ENCODE assay signal across 17 cellular contexts in the genomic region with DNA sequence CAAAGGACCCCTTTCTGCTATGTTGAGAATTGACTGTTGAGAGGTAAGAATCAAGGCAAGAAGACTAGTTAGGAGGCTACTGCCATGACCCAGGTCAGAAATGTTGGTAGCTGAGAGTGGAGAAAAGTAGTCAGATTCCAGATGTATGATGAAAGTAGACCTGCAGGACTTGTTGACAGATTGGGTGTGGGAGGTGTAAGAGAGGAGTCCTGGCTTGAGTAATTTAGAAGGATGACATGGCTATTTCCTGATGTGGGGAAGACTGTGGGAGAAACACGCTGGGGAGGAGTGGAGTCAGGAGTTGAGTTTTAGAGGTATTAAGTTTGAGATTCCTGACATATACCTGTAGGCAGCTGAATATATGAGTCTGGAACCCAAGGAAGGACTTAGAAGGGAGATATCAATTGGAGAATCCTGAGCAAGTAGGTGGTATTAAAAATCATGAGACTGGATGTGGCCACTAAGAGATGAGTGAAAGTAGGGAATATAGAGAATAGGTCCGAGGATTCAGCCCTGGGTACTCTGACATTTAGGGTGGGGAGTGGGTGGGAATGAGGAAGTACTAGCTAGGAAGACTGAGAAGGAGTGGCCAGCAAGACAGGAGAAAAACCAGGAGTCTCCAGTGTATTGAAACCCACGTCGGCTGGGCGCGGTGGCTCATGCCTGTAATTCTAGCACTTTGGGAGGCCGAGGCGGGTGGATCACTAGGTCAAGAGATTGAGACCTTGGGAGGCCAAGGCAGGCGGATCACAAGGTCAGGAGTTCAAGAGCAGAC. TPM values are rescaled to one million over a fixed set of nuclear protein-coding genes. Genes with fewer than 3 reads are reported as not detected.
DNase-seq lines count a peak whose midpoint lies in the region; ATAC-seq, FAIRE-seq and TF ChIP-seq lines count a peak whose summit lies in the region.
"Had no signal": no experiment of that assay in that cellular context is flagged by ENCODE, and none has a peak within 500 bp of the region (broad histone marks: within the 10 kb centered on the region; RNA-seq: fewer than 3 reads in every experiment).

No MANE protein-coding gene starts in this region.

- 72% methylated on average over 9 of the region's 9 CpGs for WGBS in smooth muscle cell (ENCODE audit: low lambda C conversion rate)
- WGBS in small intestine, 3 donors, result 80 to 92% (median 82%) methylated on average over 9 of the region's 9 CpGs

- no peaks in the 10 kb centered on the region for H4K20me1 ChIP-seq in smooth muscle cell (ENCODE audit: low read depth)

- peak; percentile 76 for DNase-seq in GM03348 (ENCODE audit: low spot score)
- DNase-seq in RWPE2 (ENCODE audit: low spot score), result no peak
- peak; percentile 68 for DNase-seq in fibroblast of the aortic adventitia (ENCODE audit: low read depth)
- DNase-seq in smooth muscle cell (lab: John Stamatoyannopoulos, UW; ENCODE audit: unreplicated experiment), result no peak
- DNase-seq in NK-92 (lab: John Stamatoyannopoulos, UW; ENCODE audit: unreplicated experiment), result no peak
- DNase-seq in activated T-cell treated with anti-CD3 and anti-CD28 coated beads, Interleukin-2, amount 50 U/mL, for 1 hour, result no peak
- no peak for DNase-seq in small intestine
- DNase-seq: activated CD4-positive, alpha-beta T cell treated with anti-CD3 and anti-CD28 coated beads, Interleukin-2, amount 50 U/mL, for 4 hours; aorta; CD4-positive, alpha-beta memory T cell; foreskin melanocyte; mesenchymal stem cell; NCI-H1105; nucleus accumbens; stimulated activated CD4-positive, alpha-beta T cell treated with anti-CD3 and anti-CD28 coated beads, Interleukin-12 subunit alpha, Interleukin-12 subunit beta, amount 100 ng/mL, for 4 hours; substantia nigra had no signal

- H3K36me3 ChIP-seq in RWPE2 (ENCODE audit: low read depth) (no peaks in the 10 kb centered on the region), smooth muscle cell (ENCODE audit: low read depth) (no peaks in the 10 kb centered on the region), small intestine (ENCODE audit: control insufficient read depth in 2 of 2, insufficient read depth in 2 of 2, low read length in 2 of 2) (no peaks in the 10 kb centered on the region)

- H3K79me2 ChIP-seq in smooth muscle cell (ENCODE audit: low read depth), result no peaks in the 10 kb centered on the region

- no peak for FAIRE-seq in small intestine (lab: Jason Lieb, UNC)
- FAIRE-seq: G401.6 had no signal

- H3K4me3 ChIP-seq in RWPE2 (ENCODE audit: severe bottlenecking) (no peak overlapping the region), fibroblast of the aortic adventitia (ENCODE audit: low read depth, low read length) (no peak overlapping the region), smooth muscle cell (no peak overlapping the region), small intestine (ENCODE audit: low read depth in 1 of 2, low read length in 2 of 2) (no peak overlapping the region)

- H3K4me1 ChIP-seq in RWPE2 (ENCODE audit: insufficient read depth, poor library complexity, severe bottlenecking) (peaks cover 30% of the 10 kb centered on the region), smooth muscle cell (ENCODE audit: low read depth) (peaks cover 5% of the 10 kb centered on the region), small intestine (ENCODE audit: control insufficient read depth in 2 of 2, insufficient read depth in 1 of 2, low read depth in 1 of 2, low read length in 1 of 2) (peaks cover 0 to 4% of the 10 kb centered on the region in 2 donors)

- H3K27ac ChIP-seq in RWPE2 (ENCODE audit: poor library complexity, severe bottlenecking) (peak overlapping the region; percentile 17), smooth muscle cell (ENCODE audit: low read depth) (peak overlapping the region; percentile 42), small intestine (ENCODE audit: low read depth in 1 of 2, low read length in 1 of 2) (no peak overlapping the region)

- no peak overlapping the region for H3K4me2 ChIP-seq in smooth muscle cell

- H3K27me3 ChIP-seq in RWPE2 (ENCODE audit: insufficient read depth, poor library complexity, severe bottlenecking) (no peaks in the 10 kb centered on the region), smooth muscle cell (ENCODE audit: low read depth) (no peaks in the 10 kb centered on the region), small intestine (ENCODE audit: control insufficient read depth in 2 of 2, insufficient read depth in 2 of 2, low read length in 2 of 2) (no peaks in the 10 kb centered on the region)

- no peak overlapping the region for H2AFZ ChIP-seq in smooth muscle cell (ENCODE audit: low read depth)

- no peak for TF ChIP-seq CTCF in RWPE2 (IDR thresholded peaks at IDR 0.05; ENCODE audit: poor library complexity, severe bottlenecking)
- no peak for TF ChIP-seq CTCF in fibroblast of the aortic adventitia (IDR thresholded peaks at IDR 0.05; ENCODE audit: insufficient read depth, low read length)
- no peak for TF ChIP-seq CTCF in smooth muscle cell (IDR thresholded peaks at IDR 0.05; ENCODE audit: borderline replicate concordance, insufficient read depth, poor library complexity, severe bottlenecking)

- no peaks in the 10 kb centered on the region for H3K9me3 ChIP-seq in RWPE2 (ENCODE audit: severe bottlenecking)
- no peaks in the 10 kb centered on the region for H3K9me3 ChIP-seq in smooth muscle cell (replicated peaks; ENCODE audit: low read depth)
- H3K9me3 ChIP-seq in small intestine (ENCODE audit: control insufficient read depth, low read depth), result no peaks in the 10 kb centered on the region

- peak; percentile 40 for ATAC-seq in RWPE2 (ENCODE audit: low read depth)

- no peaks in the 10 kb centered on the region for H3F3A ChIP-seq in smooth muscle cell (ENCODE audit: low read depth)

- H3K9ac ChIP-seq in smooth muscle cell (ENCODE audit: low read depth), result no peak overlapping the region

RNA-seq across cellular contexts. Expression of gene DDX47, which starts 12.6 kb away (rescaled TPM):
- 55.3 and 68.4 TPM in 2 replicates for total RNA-seq in fibroblast of the aortic adventitia (ENCODE audit: low replicate concordance)
- total RNA-seq in smooth muscle cell, result 82.8 and 95.6 TPM in 2 replicates
- polyA plus RNA-seq in smooth muscle cell, result 61.8 and 63.3 TPM in 2 replicates
- 10 to 100 TPM; 25.5 to 33.6 (median 33.5) TPM for polyA plus RNA-seq in small intestine

RNA-seq across cellular contexts. Expression of gene APOLD1, which starts 15.1 kb away (rescaled TPM):
- total RNA-seq in fibroblast of the aortic adventitia (ENCODE audit: low replicate concordance) (3.6 and 9.2 TPM in 2 replicates), smooth muscle cell (0.99 and 2.4 TPM in 2 replicates)
- polyA plus RNA-seq in smooth muscle cell (0.77 and 1.8 TPM in 2 replicates), small intestine (10 to 100 TPM in 1 of 3 donors, 1 to 10 TPM in 1, under 1 TPM in 1; 0.22 to 29.9 (median 1.9) TPM)

Comparison
In these comparisons a context has a peak if more than half of its experiments do, and no peak if none do; other contexts are left out.
1. DNase-seq: peak in GM03348 (single experiment) and fibroblast of the aortic adventitia (single experiment); none in RWPE2 (single experiment), smooth muscle cell (single experiment), NK-92 (single experiment), activated T-cell treated with anti-CD3 and anti-CD28 coated beads, Interleukin-2, amount 50 U/mL, for 1 hour (single experiment) and small intestine (single experiment).
2. H3K27ac ChIP-seq: peak in RWPE2 (single experiment) and smooth muscle cell (single experiment); none in small intestine (0 of 2).